Comparison of ENCODE assay signal across 9 cellular contexts in genomic region chr4:104942990-104943758, GRCh38.
DNase-seq lines count a peak whose midpoint lies in the region; ATAC-seq lines count a peak whose summit lies in the region.
"Had no signal": no experiment of that assay in that cellular context is flagged by ENCODE, and none has a peak within 500 bp of the region (broad histone marks: within the 10 kb centered on the region; RNA-seq: fewer than 3 reads in every experiment).

No MANE protein-coding gene starts in this region.

- H3K4me1 Mint-ChIP-seq in activated CD4-positive, alpha-beta T cell treated with anti-CD3 and anti-CD28 coated beads, Interleukin-2, amount 10 ng/mL, durations not matched to agents 7 days and 5 days = peaks cover 16% of the 10 kb centered on the region
- peaks cover 4% of the 10 kb centered on the region for H3K4me1 Mint-ChIP-seq in activated T-helper 17 cell treated with anti-CD3 and anti-CD28 coated beads, Interleukin-2, amount 50 U/mL, for 72 hours

- ATAC-seq in HG02870 (IDR thresholded peaks at IDR 0.05; ENCODE audit: unreplicated experiment) = peak; percentile 84
- ATAC-seq in activated T-helper 17 cell treated with anti-CD3 and anti-CD28 coated beads, Interleukin-2, amount 50 U/mL, for 72 hours (replicated peaks) = peak; percentile 84
- peak; percentile 91 for ATAC-seq in stimulated activated naive CD8-positive, alpha-beta T cell treated with anti-CD3 and anti-CD28 coated beads, Interleukin-15, Interleukin-2, amounts not matched to agents 100 U/mL and 50 U/mL, for 24 hours
- no peak for ATAC-seq in Right ventricle myocardium inferior
- ATAC-seq: gastroesophageal sphincter had no signal

- intact Hi-C loops in Right ventricle myocardium inferior (cut with DNase I) = no loop called here

- peak; percentile 18 for DNase-seq in activated CD4-positive, alpha-beta T cell treated with anti-CD3 and anti-CD28 coated beads, Interleukin-2, amount 10 ng/mL, durations not matched to agents 7 days and 5 days
- DNase-seq in activated CD4-positive, alpha-beta T cell treated with anti-CD3 and anti-CD28 coated beads for 4 hours = no peak
- DNase-seq in stimulated activated naive CD8-positive, alpha-beta T cell treated with anti-CD3 and anti-CD28 coated beads, Interleukin-15, Interleukin-2, amounts not matched to agents 100 U/mL and 50 U/mL, for 24 hours = peak; percentile 25
- no peak for DNase-seq in Right ventricle myocardium inferior (ENCODE audit: missing footprints)
- DNase-seq in NOMO-1 treated with dmso at 0.1 percent for 144 hours (lab: John Stamatoyannopoulos, UW; ENCODE audit: unreplicated experiment) = no peak
- DNase-seq in SW480 (ENCODE audit: low spot score) = no peak

- no peak overlapping the region for H3K27ac Mint-ChIP-seq in activated CD4-positive, alpha-beta T cell treated with anti-CD3 and anti-CD28 coated beads, Interleukin-2, amount 10 ng/mL, durations not matched to agents 7 days and 5 days
- H3K27ac Mint-ChIP-seq in activated T-helper 17 cell treated with anti-CD3 and anti-CD28 coated beads, Interleukin-2, amount 50 U/mL, for 72 hours = peak overlapping the region; percentile 19

- CTCF ChIA-PET in activated CD4-positive, alpha-beta T cell treated with anti-CD3 and anti-CD28 coated beads, Interleukin-2, amount 10 ng/mL, durations not matched to agents 7 days and 5 days (lab: Charles Lee) = interaction anchor here (0.7 kb wide), 1 partner anchor 546 kb away, joined by 3 read pairs; no protein-coding TSS in a partner anchor

- H3K36me3 Mint-ChIP-seq in activated CD4-positive, alpha-beta T cell treated with anti-CD3 and anti-CD28 coated beads, Interleukin-2, amount 10 ng/mL, durations not matched to agents 7 days and 5 days (ENCODE audit: low read depth) = peaks cover 2% of the 10 kb centered on the region
- no peaks in the 10 kb centered on the region for H3K36me3 Mint-ChIP-seq in activated T-helper 17 cell treated with anti-CD3 and anti-CD28 coated beads, Interleukin-2, amount 50 U/mL, for 72 hours (ENCODE audit: low read depth)

- H3K4me3 Mint-ChIP-seq in activated CD4-positive, alpha-beta T cell treated with anti-CD3 and anti-CD28 coated beads, Interleukin-2, amount 10 ng/mL, durations not matched to agents 7 days and 5 days = no peak overlapping the region
- peak overlapping the region; percentile 3 for H3K4me3 Mint-ChIP-seq in activated T-helper 17 cell treated with anti-CD3 and anti-CD28 coated beads, Interleukin-2, amount 50 U/mL, for 72 hours

- peaks cover 2% of the 10 kb centered on the region for H3K9me3 Mint-ChIP-seq in activated CD4-positive, alpha-beta T cell treated with anti-CD3 and anti-CD28 coated beads, Interleukin-2, amount 10 ng/mL, durations not matched to agents 7 days and 5 days
- no peaks in the 10 kb centered on the region for H3K9me3 Mint-ChIP-seq in activated T-helper 17 cell treated with anti-CD3 and anti-CD28 coated beads, Interleukin-2, amount 50 U/mL, for 72 hours

- H3K27me3 Mint-ChIP-seq in activated CD4-positive, alpha-beta T cell treated with anti-CD3 and anti-CD28 coated beads, Interleukin-2, amount 10 ng/mL, durations not matched to agents 7 days and 5 days = peaks cover 3% of the 10 kb centered on the region
- H3K27me3 Mint-ChIP-seq in activated T-helper 17 cell treated with anti-CD3 and anti-CD28 coated beads, Interleukin-2, amount 50 U/mL, for 72 hours = no peaks in the 10 kb centered on the region

- POLR2A ChIA-PET in activated CD4-positive, alpha-beta T cell treated with anti-CD3 and anti-CD28 coated beads, Interleukin-2, amount 10 ng/mL, durations not matched to agents 7 days and 5 days (lab: Charles Lee) = no interaction called here

Comparison
In these comparisons a context has a peak if more than half of its experiments do, and no peak if none do; other contexts are left out.
1. DNase-seq: peak in activated CD4-positive, alpha-beta T cell treated with anti-CD3 and anti-CD28 coated beads, Interleukin-2, amount 10 ng/mL, durations not matched to agents 7 days and 5 days (single experiment) and stimulated activated naive CD8-positive, alpha-beta T cell treated with anti-CD3 and anti-CD28 coated beads, Interleukin-15, Interleukin-2, amounts not matched to agents 100 U/mL and 50 U/mL, for 24 hours (single experiment); none in activated CD4-positive, alpha-beta T cell treated with anti-CD3 and anti-CD28 coated beads for 4 hours (0 of 2), Right ventricle myocardium inferior (single experiment), NOMO-1 treated with dmso at 0.1 percent for 144 hours (single experiment) and SW480 (single experiment).